ENCODE assay signal across 9 cellular contexts in genomic region chr6:149955256-149955974, GRCh38. TPM values are rescaled to one million over a fixed set of nuclear protein-coding genes. Genes with fewer than 3 reads are reported as not detected.
DNase-seq lines count a peak whose midpoint lies in the region; ATAC-seq, FAIRE-seq and TF ChIP-seq lines count a peak whose summit lies in the region.
"Not testable (repeated sequence)": the region's sequence is repeated elsewhere in the genome, so short reads cannot be mapped to it uniquely, and the experiment has no call there.
"Had no signal": no experiment of that assay in that cellular context is flagged by ENCODE, and none has a peak within 500 bp of the region (broad histone marks: within the 10 kb centered on the region; RNA-seq: fewer than 3 reads in every experiment).

No MANE protein-coding gene starts in this region.

- not testable (repeated sequence) for H3K4me2 ChIP-seq in astrocyte (ENCODE audit: low read length)

- peaks cover 60 to 81% of the 10 kb centered on the region in 2 donors for H3K27me3 Mint-ChIP-seq in CD8-positive, alpha-beta memory T cell
- peaks cover 71 to 76% of the 10 kb centered on the region in 2 donors for H3K27me3 Mint-ChIP-seq in T-cell
- H3K27me3 Mint-ChIP-seq in activated T-cell treated with anti-CD3 and anti-CD28 coated beads, Interleukin-2, amount 50 U/mL, for 72 hours (ENCODE audit: low read depth), result peaks cover 82% of the 10 kb centered on the region
- peaks cover 82% of the 10 kb centered on the region for H3K27me3 Mint-ChIP-seq in astrocyte (ENCODE audit: low read depth, unreplicated experiment)
- peaks cover 96% of the 10 kb centered on the region for H3K27me3 Mint-ChIP-seq in endodermal cell (ENCODE audit: insufficient read depth)
- peaks cover 71 to 80% (median 74%) of the 10 kb centered on the region in 3 donors for H3K27me3 Mint-ChIP-seq in naive B cell

- 26 to 36% methylated on average over 3 to 7 of the region's 9 CpGs for WGBS in endodermal cell (ENCODE audit: insufficient coverage in 1 of 2, insufficient read length in 1 of 2), 2 experiments

- H3K36me3 ChIP-seq in CD8-positive, alpha-beta memory T cell (ENCODE audit: insufficient read depth, low read length); astrocyte (ENCODE audit: insufficient read depth, low read length); endodermal cell (ENCODE audit: control insufficient read depth, insufficient read depth, low read length): not testable (repeated sequence)

- peaks cover 36% of the 10 kb centered on the region for H3K27me3 ChIP-seq in CD8-positive, alpha-beta memory T cell (ENCODE audit: insufficient read depth, low read length, poor library complexity, severe bottlenecking)
- peaks cover 62% of the 10 kb centered on the region for H3K27me3 ChIP-seq in astrocyte (ENCODE audit: insufficient read depth, low read length)
- peaks cover 100% of the 10 kb centered on the region for H3K27me3 ChIP-seq in endodermal cell (ENCODE audit: control insufficient read depth, insufficient read depth, low read length, poor library complexity, severe bottlenecking)

- POLR2A ChIA-PET in CD8-positive, alpha-beta memory T cell (lab: Charles Lee); T-cell (lab: Charles Lee): not testable (repeated sequence)

- H3K4me3 ChIP-seq in CD8-positive, alpha-beta memory T cell (ENCODE audit: low read length); astrocyte (ENCODE audit: insufficient read depth, low read depth, low read length); endodermal cell (ENCODE audit: low read length): not testable (repeated sequence)

- not testable (repeated sequence) for H3K9ac ChIP-seq in astrocyte (ENCODE audit: low read length); endodermal cell (ENCODE audit: extremely low read depth, low read length, poor library complexity, severe bottlenecking)

- not testable (repeated sequence) for H2AFZ ChIP-seq in astrocyte (ENCODE audit: low read depth, low read length)

- DNase-seq in CD8-positive, alpha-beta memory T cell; T-cell; activated T-cell treated with anti-CD3 and anti-CD28 coated beads, Interleukin-2, amount 50 U/mL, for 72 hours; astrocyte (ENCODE audit: low read depth); naive B cell; stimulated activated effector memory CD8-positive, alpha-beta T cell treated with anti-CD3 and anti-CD28 coated beads, Interleukin-12 subunit alpha, Interleukin-12 subunit beta, amount 100 ng/mL, for 72 hours (ENCODE audit: low spot score in 2 of 2): not testable (repeated sequence)
- DNase-seq in endodermal cell, result peak; percentile 14

- ATAC-seq in T-cell (replicated peaks in 1 of 4); activated T-cell treated with anti-CD3 and anti-CD28 coated beads, Interleukin-2, amount 50 U/mL, for 72 hours (replicated peaks in 1 of 2); naive B cell (ENCODE audit: low read depth in 2 of 2); stimulated activated effector memory CD8-positive, alpha-beta T cell treated with anti-CD3 and anti-CD28 coated beads, Interleukin-12 subunit alpha, Interleukin-12 subunit beta, amount 100 ng/mL, for 72 hours: not testable (repeated sequence)

- not testable (repeated sequence) for H3K4me1 ChIP-seq in CD8-positive, alpha-beta memory T cell (ENCODE audit: insufficient read depth, low read length); astrocyte (ENCODE audit: insufficient read depth, low read length); endodermal cell (ENCODE audit: control insufficient read depth, insufficient read depth, low read length)

- not testable (repeated sequence) for H3K9me3 ChIP-seq in CD8-positive, alpha-beta memory T cell (ENCODE audit: low read length); astrocyte (ENCODE audit: insufficient read depth, low read depth, low read length); endodermal cell (ENCODE audit: control insufficient read depth, low read length)

- H3K36me3 Mint-ChIP-seq in CD8-positive, alpha-beta memory T cell; T-cell; activated T-cell treated with anti-CD3 and anti-CD28 coated beads, Interleukin-2, amount 50 U/mL, for 72 hours (ENCODE audit: insufficient read depth in 2 of 2); astrocyte (ENCODE audit: low read depth, unreplicated experiment); endodermal cell (ENCODE audit: low read depth); naive B cell; stimulated activated effector memory CD8-positive, alpha-beta T cell treated with anti-CD3 and anti-CD28 coated beads, Interleukin-12 subunit alpha, Interleukin-12 subunit beta, amount 100 ng/mL, for 72 hours: not testable (repeated sequence)

- not testable (repeated sequence) for FAIRE-seq in astrocyte (lab: Jason Lieb, UNC)

- H3K27ac Mint-ChIP-seq in CD8-positive, alpha-beta memory T cell; T-cell; activated T-cell treated with anti-CD3 and anti-CD28 coated beads, Interleukin-2, amount 50 U/mL, for 72 hours; astrocyte (ENCODE audit: unreplicated experiment); endodermal cell; stimulated activated effector memory CD8-positive, alpha-beta T cell treated with anti-CD3 and anti-CD28 coated beads, Interleukin-12 subunit alpha, Interleukin-12 subunit beta, amount 100 ng/mL, for 72 hours: not testable (repeated sequence)
- H3K27ac Mint-ChIP-seq in naive B cell, result peak overlapping the region in 2 of 6 donors; percentile 20 to 26

- peak overlapping the region in 6 of 7 donors; percentile 29 to 72 (median 42) for H3K4me3 Mint-ChIP-seq in CD8-positive, alpha-beta memory T cell
- H3K4me3 Mint-ChIP-seq in T-cell, result peak overlapping the region; percentile 51 to 75 (median 59)
- H3K4me3 Mint-ChIP-seq in activated T-cell treated with anti-CD3 and anti-CD28 coated beads, Interleukin-2, amount 50 U/mL, for 72 hours, result peak overlapping the region; percentile 69 to 80
- peak overlapping the region; percentile 76 for H3K4me3 Mint-ChIP-seq in astrocyte (ENCODE audit: unreplicated experiment)
- H3K4me3 Mint-ChIP-seq in endodermal cell, result not testable (repeated sequence)
- peak overlapping the region in 6 of 8 donors; percentile 64 to 90 (median 74) for H3K4me3 Mint-ChIP-seq in naive B cell
- H3K4me3 Mint-ChIP-seq in stimulated activated effector memory CD8-positive, alpha-beta T cell treated with anti-CD3 and anti-CD28 coated beads, Interleukin-12 subunit alpha, Interleukin-12 subunit beta, amount 100 ng/mL, for 72 hours, result peak overlapping the region; percentile 51

- not testable (repeated sequence) for H3K27ac ChIP-seq in CD8-positive, alpha-beta memory T cell (ENCODE audit: low read depth, low read length); astrocyte (ENCODE audit: low read depth, low read length); endodermal cell (ENCODE audit: low read depth, low read length)

- H3K4me1 Mint-ChIP-seq in CD8-positive, alpha-beta memory T cell, result peaks cover 7 to 12% (median 7%) of the 10 kb centered on the region in 3 donors
- H3K4me1 Mint-ChIP-seq in T-cell (peaks cover 9 to 11% (median 9%) of the 10 kb centered on the region in 3 donors), naive B cell (peaks cover 5 to 14% (median 9%) of the 10 kb centered on the region in 3 donors)
- not testable (repeated sequence) for H3K4me1 Mint-ChIP-seq in activated T-cell treated with anti-CD3 and anti-CD28 coated beads, Interleukin-2, amount 50 U/mL, for 72 hours (ENCODE audit: low read depth); astrocyte (ENCODE audit: low read depth, unreplicated experiment); endodermal cell
- peaks cover 17% of the 10 kb centered on the region for H3K4me1 Mint-ChIP-seq in stimulated activated effector memory CD8-positive, alpha-beta T cell treated with anti-CD3 and anti-CD28 coated beads, Interleukin-12 subunit alpha, Interleukin-12 subunit beta, amount 100 ng/mL, for 72 hours

- not testable (repeated sequence) for TF ChIP-seq CTCF in astrocyte (IDR thresholded peaks at IDR 0.05; ENCODE audit: insufficient read depth, low read depth, low read length); endodermal cell (conservative IDR thresholded peaks at IDR 0.05)

- H3K79me2 ChIP-seq in astrocyte (ENCODE audit: insufficient read depth, low read length), result not testable (repeated sequence)

- CTCF ChIA-PET in CD8-positive, alpha-beta memory T cell (lab: Charles Lee); T-cell (lab: Charles Lee): not testable (repeated sequence)

- H4K20me1 ChIP-seq in astrocyte (ENCODE audit: insufficient read depth, low read length), result not testable (repeated sequence)

- H3K9me3 Mint-ChIP-seq in CD8-positive, alpha-beta memory T cell; T-cell; activated T-cell treated with anti-CD3 and anti-CD28 coated beads, Interleukin-2, amount 50 U/mL, for 72 hours; astrocyte (ENCODE audit: unreplicated experiment); endodermal cell; naive B cell; stimulated activated effector memory CD8-positive, alpha-beta T cell treated with anti-CD3 and anti-CD28 coated beads, Interleukin-12 subunit alpha, Interleukin-12 subunit beta, amount 100 ng/mL, for 72 hours: not testable (repeated sequence)

RNA-seq across cellular contexts. Expression of gene ULBP1, which starts 8.3 kb away (rescaled TPM):
- under 1 TPM; 0.60 to 0.74 TPM for total RNA-seq in CD8-positive, alpha-beta memory T cell
- polyA plus RNA-seq in CD8-positive, alpha-beta memory T cell, result not detected
- under 1 TPM in 4 of 5 donors, not detected in 1; 0.13 to 0.23 (median 0.14) TPM for total RNA-seq in T-cell
- total RNA-seq in activated T-cell treated with anti-CD3 and anti-CD28 coated beads, Interleukin-2, amount 50 U/mL, for 72 hours, result 10 to 100 TPM in 1 of 2 donors, 1 to 10 TPM in 1; 9.4 to 12.4 TPM
- total RNA-seq in astrocyte, result 7.4 and 8.8 TPM in 2 replicates
- total RNA-seq in endodermal cell, result under 1 TPM; 0.31 to 0.55 TPM
- polyA plus RNA-seq in endodermal cell (2013, experiment 1 of 2), result 4.0 TPM
- polyA plus RNA-seq in endodermal cell (2013, experiment 2 of 2), result 2.5 TPM
- polyA plus RNA-seq in naive B cell (ENCODE audit: low read depth in 6 of 6), result not detected

RNA-seq across cellular contexts. Expression of gene ULBP2, which starts 13.6 kb away (rescaled TPM):
- total RNA-seq in CD8-positive, alpha-beta memory T cell, result under 1 TPM; 0.48 to 0.51 TPM
- polyA plus RNA-seq in CD8-positive, alpha-beta memory T cell, result 0.68 TPM
- total RNA-seq in T-cell (1 to 10 TPM in 2 of 5 donors, under 1 TPM in 1, not detected in 2; 0.20 to 3.9 (median 1.6) TPM), astrocyte (7.3 and 7.5 TPM in 2 replicates), endodermal cell (under 1 TPM in 1 of 2 donors, not detected in 1; 0.20 TPM)
- 1 to 10 TPM in 1 of 2 donors, under 1 TPM in 1; 1.00 to 1.5 TPM for total RNA-seq in activated T-cell treated with anti-CD3 and anti-CD28 coated beads, Interleukin-2, amount 50 U/mL, for 72 hours
- 0.78 TPM for polyA plus RNA-seq in endodermal cell (2013, experiment 1 of 2)
- 0.58 TPM for polyA plus RNA-seq in endodermal cell (2013, experiment 2 of 2)
- not detected for polyA plus RNA-seq in naive B cell (ENCODE audit: low read depth in 6 of 6)

RNA-seq across cellular contexts. Expression of gene RAET1G, which starts 32.5 kb away (rescaled TPM):
- total RNA-seq in CD8-positive, alpha-beta memory T cell, result not detected
- not detected for polyA plus RNA-seq in CD8-positive, alpha-beta memory T cell
- total RNA-seq in T-cell, result not detected
- total RNA-seq in activated T-cell treated with anti-CD3 and anti-CD28 coated beads, Interleukin-2, amount 50 U/mL, for 72 hours, result not detected
- not detected in 2 replicates for total RNA-seq in astrocyte
- not detected for total RNA-seq in endodermal cell
- not detected for polyA plus RNA-seq in endodermal cell (2013, experiment 1 of 2)
- polyA plus RNA-seq in endodermal cell (2013, experiment 2 of 2), result not detected
- not detected for polyA plus RNA-seq in naive B cell (ENCODE audit: low read depth in 6 of 6)
- total RNA-seq: PC-9 had no signal

RNA-seq across cellular contexts. Expression of gene RAET1E, which starts 57.5 kb away (rescaled TPM):
- not detected for total RNA-seq in CD8-positive, alpha-beta memory T cell
- not detected for polyA plus RNA-seq in CD8-positive, alpha-beta memory T cell
- not detected for total RNA-seq in T-cell
- not detected for total RNA-seq in activated T-cell treated with anti-CD3 and anti-CD28 coated beads, Interleukin-2, amount 50 U/mL, for 72 hours
- not detected in 2 replicates for total RNA-seq in astrocyte
- total RNA-seq in endodermal cell, result not detected
- polyA plus RNA-seq in endodermal cell (2013, experiment 1 of 2), result not detected
- not detected for polyA plus RNA-seq in endodermal cell (2013, experiment 2 of 2)
- polyA plus RNA-seq in naive B cell (ENCODE audit: low read depth in 6 of 6), result not detected
- total RNA-seq: IMR-90 had no signal
- polyA plus RNA-seq: IMR-90 had no signal
